ENCODE assay signal across 17 cellular contexts in genomic region chr11:98711011-98711410, GRCh38.
"Had no signal": no experiment of that assay in that cellular context is flagged by ENCODE, and none has a peak within 500 bp of the region (broad histone marks: within the 10 kb centered on the region; RNA-seq: fewer than 3 reads in every experiment).

No MANE protein-coding gene starts in this region.

- DNase-seq: activated CD4-positive, alpha-beta T cell treated with anti-CD3 and anti-CD28 coated beads, Interleukin-2, amount 50 U/mL, for 4 hours; activated CD4-positive, CD25-positive, alpha-beta regulatory T cell treated with anti-CD3 and anti-CD28 coated beads, Interleukin-2, amount 50 U/mL, for 72 hours; activated naive CD4-positive, alpha-beta T cell treated with anti-CD3 and anti-CD28 coated beads, Interleukin-2, amount 50 U/mL, for 16 hours; activated T-cell treated with anti-CD3 and anti-CD28 coated beads, Interleukin-2, amount 50 U/mL, for 1 hour; adrenal gland; brain microvascular endothelial cell; glutamatergic neuron; immature natural killer cell; left colon; mammary epithelial cell; stimulated activated CD4-positive, alpha-beta T cell treated with anti-CD3 and anti-CD28 coated beads, Interleukin-15, amount 100 ng/mL, for 24 hours; stimulated activated CD4-positive, alpha-beta T cell treated with anti-CD3 and anti-CD28 coated beads, Interleukin-4, amount 100 ng/mL, for 24 hours; stimulated activated naive CD8-positive, alpha-beta T cell treated with anti-CD3 and anti-CD28 coated beads, Interleukin-15, amount 100 ng/mL, for 72 hours had no signal

- H3K4me3 ChIP-seq: adrenal gland, dorsolateral prefrontal cortex, thoracic aorta had no signal

- ATAC-seq: esophagus mucosa; left colon; natural killer cell treated with Interleukin-12 subunit alpha and Interleukin-12 subunit beta and Interleukin-15 and Interleukin-18, amount 100 ng/mL, for 72 hours; stimulated activated naive CD8-positive, alpha-beta T cell treated with anti-CD3 and anti-CD28 coated beads, Interleukin-15, amount 100 ng/mL, for 72 hours had no signal
